ENCODE assay signal across 1 cellular context in genomic region chrX:153407736-153408135, GRCh38.
TF ChIP-seq lines count a peak whose summit lies in the region.

No MANE protein-coding gene starts in this region.

TF ChIP-seq in K562, 482 proteins besides CTCF, POLR2A, EP300 and RAD21 (continues in another document):
- TF ChIP-seq USF2 (CRISPR knock-in tag; IDR thresholded peaks at IDR 0.05) = peak; percentile 49
- TF ChIP-seq EZH2 (IDR thresholded peaks at IDR 0.05; ENCODE audit: borderline replicate concordance, low read depth, low read length) = no peak
- TF ChIP-seq NONO (IDR thresholded peaks at IDR 0.05; ENCODE audit: low read depth in 2 of 2, low read length in 1 of 2) = no peak
- TF ChIP-seq RFX1 (IDR thresholded peaks at IDR 0.05) = no peak
- peak; percentile 70; the same call in 1 of the 2 replicates for TF ChIP-seq L3MBTL2 (IDR thresholded peaks at IDR 0.05)
- TF ChIP-seq FIP1L1 (IDR thresholded peaks at IDR 0.05; ENCODE audit: low read depth, low read length, poor library complexity, severe bottlenecking) = no peak
- no peak for TF ChIP-seq PBX2 (CRISPR knock-in tag; IDR thresholded peaks at IDR 0.05; ENCODE audit: low read depth)
- peak; percentile 24; the same call in 1 of the 2 replicates for TF ChIP-seq PBX2 (tag; conservative IDR thresholded peaks at IDR 0.05; ENCODE audit: low read depth)
- TF ChIP-seq HINFP (tag; conservative IDR thresholded peaks at IDR 0.05; ENCODE audit: low read depth) = no peak
- no peak for TF ChIP-seq BRF1 (IDR thresholded peaks at IDR 0.05; ENCODE audit: borderline replicate concordance, extremely low read depth, insufficient read length)
- no peak for TF ChIP-seq ZNF57 (CRISPR knock-in tag; IDR thresholded peaks at IDR 0.05)
- TF ChIP-seq ZNF75A (CRISPR knock-in tag; IDR thresholded peaks at IDR 0.05) = no peak
- no peak for TF ChIP-seq ATF2 (CRISPR knock-in tag; IDR thresholded peaks at IDR 0.05)
- peak; percentile 37; the same call in 1 of the 2 replicates for TF ChIP-seq MGA (IDR thresholded peaks at IDR 0.05)
- no peak for TF ChIP-seq FOXA1 (IDR thresholded peaks at IDR 0.05; ENCODE audit: borderline replicate concordance)
- TF ChIP-seq ETS1 (conservative IDR thresholded peaks at IDR 0.05; ENCODE audit: control insufficient read depth, low read depth, low read length) = no peak
- TF ChIP-seq PRMT5 (CRISPR knock-in tag; IDR thresholded peaks at IDR 0.05) = no peak
- no peak for TF ChIP-seq SNRNP70 (optimal IDR thresholded peaks at IDR 0.05; ENCODE audit: low read depth, low read length)
- TF ChIP-seq KHSRP (IDR thresholded peaks at IDR 0.05) = no peak
- no peak for TF ChIP-seq NR3C1 (CRISPR knock-in tag; IDR thresholded peaks at IDR 0.05)
- no peak for TF ChIP-seq TRIM28 (IDR thresholded peaks at IDR 0.05)
- TF ChIP-seq USF1 (CRISPR knock-in tag; IDR thresholded peaks at IDR 0.05) = peak; percentile 68
- no peak for TF ChIP-seq TARDBP (IDR thresholded peaks at IDR 0.05)
- no peak for TF ChIP-seq SOX6 (IDR thresholded peaks at IDR 0.05)
- TF ChIP-seq CTBP1 (IDR thresholded peaks at IDR 0.05; ENCODE audit: borderline replicate concordance) = no peak
- TF ChIP-seq ZBTB26 (CRISPR knock-in tag; IDR thresholded peaks at IDR 0.05) = no peak
